Comparison of ENCODE assay signal across 11 cellular contexts in genomic region chr10:79049931-79050895, GRCh38. TPM values are rescaled to one million over a fixed set of nuclear protein-coding genes. Genes with fewer than 3 reads are reported as not detected.
DNase-seq lines count a peak whose midpoint lies in the region; ATAC-seq, FAIRE-seq and TF ChIP-seq lines count a peak whose summit lies in the region.
"Had no signal": no experiment of that assay in that cellular context is flagged by ENCODE, and none has a peak within 500 bp of the region (broad histone marks: within the 10 kb centered on the region; RNA-seq: fewer than 3 reads in every experiment).

No MANE protein-coding gene starts in this region.

- H4K20me1 ChIP-seq in H1 (replicated peaks in 1 of 2; ENCODE audit: control insufficient read depth in 1 of 2, insufficient read depth in 2 of 2, low read length in 2 of 2), result no peaks in the 10 kb centered on the region

- FAIRE-seq in H1 (lab: Jason Lieb, UNC), result no peak
- FAIRE-seq: endothelial cell of umbilical vein had no signal

- H3K79me2 ChIP-seq in H1 (ENCODE audit: control insufficient read depth in 1 of 2, insufficient read depth in 2 of 2, low read length in 2 of 2), result no peaks in the 10 kb centered on the region

- intact Hi-C loops in sigmoid colon (cut with DNase I), result no loop called here

- no peak overlapping the region for H4K8ac ChIP-seq in H1 (ENCODE audit: extremely low read depth, insufficient read depth, low read length)

- no peak overlapping the region for H2BK12ac ChIP-seq in H1 (ENCODE audit: low read depth, low read length)

- 0 out of 2 replicates have a peak overlapping the region, but pooled peaks have one; percentile 13 for H2BK15ac ChIP-seq in H1 (ENCODE audit: low read length)

- H3K27me3 ChIP-seq in Peyer's patch, result no peaks in the 10 kb centered on the region
- H3K27me3 ChIP-seq in H1 (replicated peaks in 1 of 4; ENCODE audit: control insufficient read depth in 3 of 4, extremely low read depth in 1 of 4, insufficient read depth in 3 of 4, low read length in 3 of 4), result no peaks in the 10 kb centered on the region; a peak in 2 of 7 replicates
- H3K27me3 ChIP-seq in sigmoid colon, result no peaks in the 10 kb centered on the region

- H3K9me3 ChIP-seq in Peyer's patch, result no peaks in the 10 kb centered on the region
- no peaks in the 10 kb centered on the region for H3K9me3 ChIP-seq in H1 (ENCODE audit: insufficient read depth in 2 of 2, low read depth in 1 of 2, low read length in 1 of 2)
- no peaks in the 10 kb centered on the region for H3K9me3 ChIP-seq in sigmoid colon

- TF ChIP-seq CTCF in Peyer's patch (IDR thresholded peaks at IDR 0.05) (no peak), H1 (IDR thresholded peaks at IDR 0.05; ENCODE audit: control extremely low read depth in 1 of 3, insufficient read depth in 1 of 3, low read depth in 1 of 3, low read length in 3 of 3) (peak in 1 of 3 experiments; percentile 9; a peak in 1 of 4 replicates), sigmoid colon (IDR thresholded peaks at IDR 0.05) (no peak)

- H3K36me3 ChIP-seq in Peyer's patch (no peaks in the 10 kb centered on the region), H1 (ENCODE audit: control insufficient read depth in 2 of 4, insufficient read depth in 4 of 4, low read length in 3 of 4) (no peaks in the 10 kb centered on the region), sigmoid colon (no peaks in the 10 kb centered on the region)

- no peak overlapping the region for H3K4me3 ChIP-seq in Peyer's patch
- H3K4me3 ChIP-seq in H1 (ENCODE audit: extremely low read depth in 1 of 4, insufficient read depth in 2 of 4, low read depth in 3 of 4, low read length in 4 of 4), result no peak overlapping the region
- no peak overlapping the region for H3K4me3 ChIP-seq in sigmoid colon

- H4K5ac ChIP-seq in H1 (ENCODE audit: insufficient read length, low read depth, low read length), result no peak overlapping the region

- H3K9ac ChIP-seq in H1 (replicated peaks in 1 of 4; ENCODE audit: extremely low read depth in 1 of 4, low read depth in 3 of 4, low read length in 3 of 4), result no peak overlapping the region
- H3K9ac ChIP-seq: KMS-11 had no signal

- H3K23ac ChIP-seq in H1 (ENCODE audit: insufficient read length), result no peak overlapping the region

- no peak overlapping the region; the same call in 1 of the 2 replicates for H2AK5ac ChIP-seq in H1 (ENCODE audit: low read depth, low read length)

- no peak overlapping the region; the same call in 1 of the 2 replicates for H2BK5ac ChIP-seq in H1 (ENCODE audit: low read depth, low read length)

- ATAC-seq in HG03280 (IDR thresholded peaks at IDR 0.05; ENCODE audit: unreplicated experiment), result no peak

- no peaks in the 10 kb centered on the region for H3K23me2 ChIP-seq in H1 (ENCODE audit: low read depth, low read length)

- H3K14ac ChIP-seq in H1 (ENCODE audit: insufficient read length), result no peak overlapping the region

- H3K4me2 ChIP-seq in H1 (ENCODE audit: insufficient read depth in 1 of 2, low read depth in 2 of 2, low read length in 2 of 2), result no peak overlapping the region
- H3K4me2 ChIP-seq: KMS-11 had no signal

- H3K79me1 ChIP-seq in H1 (ENCODE audit: low read depth, low read length), result no peaks in the 10 kb centered on the region

- TF ChIP-seq RAD21 in H1 (IDR thresholded peaks at IDR 0.05 in 1 of 2, conservative IDR thresholded peaks at IDR 0.05 in 1 of 2; ENCODE audit: low read depth in 2 of 2, low read length in 2 of 2), result peak in 1 of 2 experiments; percentile 5; a peak in 1 of 4 replicates

- peak; percentile 33 for DNase-seq in EH (ENCODE audit: low read depth)
- DNase-seq in Peyer's patch, result peak in 2 of 3 donors; percentile 41 to 49
- no peak for DNase-seq in H1 (ENCODE audit: low read depth in 1 of 2, low spot score in 2 of 2)
- peak; percentile 37 for DNase-seq in sigmoid colon
- DNase-seq in SKM-1 (lab: John Stamatoyannopoulos, UW; ENCODE audit: unreplicated experiment), result no peak
- DNase-seq in RPMI8226, result no peak
- DNase-seq: NCI-H510A treated with DMSO at 0.1 percent for 48 hours, SW 1271 had no signal

- H3K4me1 ChIP-seq in Peyer's patch (peaks cover 9 to 32% (median 14%) of the 10 kb centered on the region in 4 donors), H1 (replicated peaks in 1 of 4; ENCODE audit: control insufficient read depth in 3 of 4, insufficient read depth in 4 of 4, low read length in 3 of 4) (peaks cover 3 to 19% (median 13%) of the 10 kb centered on the region in 4 experiments), sigmoid colon (peaks cover 0 to 5% (median 0%) of the 10 kb centered on the region in 4 donors)

- no peak overlapping the region for H3K56ac ChIP-seq in H1 (replicated peaks; ENCODE audit: insufficient read length, low read depth, low read length)

- TF ChIP-seq EP300 in H1 (IDR thresholded peaks at IDR 0.05; ENCODE audit: borderline replicate concordance in 1 of 2, low read depth in 2 of 2, low read length in 2 of 2), result no peak
- no peak for TF ChIP-seq EP300 in sigmoid colon (IDR thresholded peaks at IDR 0.05)

- H3K18ac ChIP-seq in H1 (ENCODE audit: extremely low read depth, low read length), result no peak overlapping the region

- CTCF ChIA-PET in H1 (lab: Charles Lee; ENCODE audit: partially characterized antibody), result interaction anchor here (1.2 to 2.5 kb wide), 11 partner anchors 13 to 134 kb away, joined by 3 to 10 read pairs (median 4); no protein-coding TSS in a partner anchor

- TF ChIP-seq POLR2A in Peyer's patch (IDR thresholded peaks at IDR 0.05) (no peak), H1 (IDR thresholded peaks at IDR 0.05; ENCODE audit: control extremely low read depth in 1 of 2, low read depth in 2 of 2, low read length in 2 of 2) (no peak), sigmoid colon (IDR thresholded peaks at IDR 0.05) (no peak)

- no peak overlapping the region for H4K91ac ChIP-seq in H1 (replicated peaks; ENCODE audit: insufficient read length, low read length)

- POLR2A ChIA-PET in H1 (lab: Charles Lee; ENCODE audit: partially characterized antibody), result interaction anchor here (0.6 to 2.1 kb wide), 3 partner anchors 13 to 1005 kb away, joined by 3 to 5 read pairs (median 4); no protein-coding TSS in a partner anchor

- no peak overlapping the region for H2BK20ac ChIP-seq in H1 (ENCODE audit: low read length)

- H3K4ac ChIP-seq in H1 (replicated peaks; ENCODE audit: insufficient read length, low read depth, low read length), result no peak overlapping the region

- no peak overlapping the region for H3K27ac ChIP-seq in Peyer's patch
- no peak overlapping the region for H3K27ac ChIP-seq in H1 (ENCODE audit: low read depth, low read length)
- no peak overlapping the region for H3K27ac ChIP-seq in sigmoid colon
- H3K27ac ChIP-seq: KMS-11 had no signal

- H2BK120ac ChIP-seq in H1 (replicated peaks; ENCODE audit: low read depth, low read length), result no peak overlapping the region

- H2AFZ ChIP-seq in H1 (ENCODE audit: low read length), result no peak overlapping the region

- 92% methylated on average over 15 of the region's 15 CpGs; no CpG with 5 or more reads in 1 of the 2 experiments for WGBS in H1 (ENCODE audit: extremely low coverage in 1 of 2, insufficient coverage in 1 of 2, insufficient read length in 1 of 2, insufficient replicate concordance in 2 of 2, low coverage in 1 of 2, low lambda C conversion rate in 2 of 2, missing lambda C conversion rate in 1 of 2), 2 experiments
- WGBS in sigmoid colon, 2 donors, result 53 to 90% methylated on average over 15 of the region's 15 CpGs

TF ChIP-seq in H1, 55 proteins besides CTCF, POLR2A, EP300 and RAD21 (continues in another document):
- TF ChIP-seq SIX5 (IDR thresholded peaks at IDR 0.05; ENCODE audit: low read depth, low read length) (no peak), BRCA1 (IDR thresholded peaks at IDR 0.05; ENCODE audit: low read depth, low read length) (no peak), RNF2 (IDR thresholded peaks at IDR 0.05; ENCODE audit: borderline replicate concordance, low read depth, low read length, missing control alignments, poor library complexity, severe bottlenecking) (no peak), TBP (IDR thresholded peaks at IDR 0.05; ENCODE audit: low read depth, low read length) (no peak), CHD1 (IDR thresholded peaks at IDR 0.05; ENCODE audit: low read depth, low read length) (no peak), CEBPB (IDR thresholded peaks at IDR 0.05; ENCODE audit: low read depth, low read length) (no peak), EGR1 (IDR thresholded peaks at IDR 0.05; ENCODE audit: borderline replicate concordance, low read depth, low read length) (no peak), SUZ12 (IDR thresholded peaks at IDR 0.05; ENCODE audit: low read length) (no peak), TAF1 (IDR thresholded peaks at IDR 0.05; ENCODE audit: low read depth, low read length) (no peak)

RNA-seq across cellular contexts. Expression of gene ZMIZ1, which starts 18.6 kb away (rescaled TPM):
- total RNA-seq in Peyer's patch, result 10 to 100 TPM; 40.4 to 86.7 (median 73.2) TPM
- total RNA-seq in H1 (2021; fragmentation: NEBNext Ultra II Directional; extraction: Animal tissue kit (Norgen Biotek cat#: 25700)), result 28.0 and 29.7 TPM in 2 replicates
- polyA plus RNA-seq in H1 (2011; rRNA removed), result 8.1 and 17.1 TPM in 2 replicates
- polyA plus RNA-seq in H1 (2011; cell fraction: cytosol; rRNA removed), result 7.4 TPM
- polyA plus RNA-seq in H1 (2011; cell fraction: nucleus; rRNA removed), result 33.0 TPM
- polyA plus RNA-seq in H1 (2012, experiment 1 of 2), result 17.4 to 25.1 TPM (median 23.6 TPM) in 4 replicates
- 13.4 TPM for polyA plus RNA-seq in H1 (2012, experiment 2 of 2)
- polyA plus RNA-seq in H1 (2013, experiment 1 of 2), result 11.4 TPM
- polyA plus RNA-seq in H1 (2013, experiment 2 of 2), result 10.1 TPM
- polyA minus RNA-seq in H1 (2011; rRNA and poly(A)+ RNA removed), result 9.1 and 16.3 TPM in 2 replicates
- polyA minus RNA-seq in H1 (2011; cell fraction: cytosol; rRNA and poly(A)+ RNA removed), result 19.2 TPM
- 24.4 TPM for polyA minus RNA-seq in H1 (2011; cell fraction: nucleus; rRNA and poly(A)+ RNA removed)
- 10 to 100 TPM; 26.5 to 49.3 (median 37.5) TPM for total RNA-seq in sigmoid colon
- 10 to 100 TPM; 17.4 to 31.5 (median 25.4) TPM for polyA plus RNA-seq in sigmoid colon

Comparison
In these comparisons a context has a peak if more than half of its experiments do, and no peak if none do; other contexts are left out.
1. DNase-seq: peak in EH (single experiment), Peyer's patch (2 of 3) and sigmoid colon (single experiment); none in H1 (0 of 2), SKM-1 (single experiment) and RPMI8226 (single experiment).